9 cellular contexts compared by ENCODE assay signal in the genomic region with DNA sequence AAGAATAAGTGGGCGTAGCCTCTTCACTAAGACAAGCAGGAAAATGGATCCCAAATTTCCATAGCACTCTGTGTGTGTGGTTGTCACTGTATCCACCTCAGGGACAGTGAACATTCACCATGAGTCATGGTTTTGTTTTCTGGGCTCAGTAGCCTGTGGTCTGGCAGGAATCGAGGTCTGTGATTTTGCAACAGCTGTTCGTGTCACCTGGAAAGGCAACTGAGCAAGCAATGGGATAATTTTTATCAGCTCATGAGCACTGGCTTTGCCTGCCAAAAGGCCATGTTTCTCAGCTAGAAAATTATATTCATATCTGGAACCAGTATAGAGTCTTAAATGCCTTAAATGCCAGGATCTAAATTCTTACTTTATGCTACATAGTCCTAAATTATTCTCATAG.
DNase-seq lines count a peak whose midpoint lies in the region; ATAC-seq lines count a peak whose summit lies in the region.
"Had no signal": no experiment of that assay in that cellular context is flagged by ENCODE, and none has a peak within 500 bp of the region (broad histone marks: within the 10 kb centered on the region; RNA-seq: fewer than 3 reads in every experiment).

No MANE protein-coding gene starts in this region.

- intact Hi-C loops in left colon (cut with DNase I, micrococcal nuclease): no loop called here

- DNase-seq in EL: peak; percentile 72
- DNase-seq in OCI-M1 (lab: John Stamatoyannopoulos, UW): peak; percentile 7
- DNase-seq in fibroblast of peridontal ligament (ENCODE audit: extremely low read depth): peak; percentile 97
- DNase-seq in renal cortical epithelial cell (ENCODE audit: low read depth): peak; percentile 97
- no peak for DNase-seq in left colon
- no peak for DNase-seq in NCI-H2196 treated with DMSO at 0.1 percent for 48 hours (lab: John Stamatoyannopoulos, UW; ENCODE audit: unreplicated experiment)
- no peak for DNase-seq in NCI-H69 (lab: John Stamatoyannopoulos, UW)
- DNase-seq in NCI-H187 treated with DMSO at 0.1 percent for 48 hours (lab: John Stamatoyannopoulos, UW): no peak
- DNase-seq: activated CD4-positive, alpha-beta T cell treated with anti-CD3 and anti-CD28 coated beads, Interleukin-2, amount 10 ng/mL, durations not matched to agents 7 days and 5 days had no signal

- ATAC-seq in left colon: no peak

Comparison
In these comparisons a context has a peak if more than half of its experiments do, and no peak if none do; other contexts are left out.
1. DNase-seq: peak in EL (single experiment), OCI-M1 (single experiment), fibroblast of peridontal ligament (single experiment) and renal cortical epithelial cell (single experiment); none in left colon (0 of 2), NCI-H2196 treated with DMSO at 0.1 percent for 48 hours (single experiment), NCI-H69 (single experiment) and NCI-H187 treated with DMSO at 0.1 percent for 48 hours (single experiment).